ENCODE assay signal across 13 cellular contexts in the genomic region with DNA sequence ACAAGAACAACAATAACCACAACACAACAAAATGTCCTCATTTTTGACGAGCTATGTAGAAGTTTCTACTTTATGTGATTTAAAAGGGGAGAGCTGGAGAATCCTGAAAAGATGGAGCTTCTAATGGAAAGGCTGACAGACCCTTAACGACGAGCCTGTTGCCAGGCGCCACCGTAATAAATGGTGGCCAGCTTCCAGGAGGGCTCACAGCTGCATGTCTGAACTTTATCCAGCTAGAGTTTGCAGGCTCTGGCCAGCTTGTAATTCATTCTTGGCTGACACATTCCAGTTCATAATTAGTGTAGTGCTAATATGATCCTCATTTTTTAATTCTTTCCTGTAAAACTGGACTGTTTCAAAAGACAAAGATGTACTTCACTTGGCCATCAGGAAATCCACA.
DNase-seq lines count a peak whose midpoint lies in the region; ATAC-seq and TF ChIP-seq lines count a peak whose summit lies in the region.
"Had no signal": no experiment of that assay in that cellular context is flagged by ENCODE, and none has a peak within 500 bp of the region (broad histone marks: within the 10 kb centered on the region; RNA-seq: fewer than 3 reads in every experiment).

No MANE protein-coding gene starts in this region.

- no peak overlapping the region for H3K4me3 ChIP-seq in choroid plexus epithelial cell (ENCODE audit: low read depth, low read length)

- peak; percentile 81 for ATAC-seq in sciatic nerve
- ATAC-seq in GM19351 (IDR thresholded peaks at IDR 0.05; ENCODE audit: unreplicated experiment) = no peak
- no peak for ATAC-seq in HG03135 (IDR thresholded peaks at IDR 0.05; ENCODE audit: unreplicated experiment)
- ATAC-seq in GM21447 (IDR thresholded peaks at IDR 0.05; ENCODE audit: unreplicated experiment) = no peak
- ATAC-seq: activated CD4-positive, alpha-beta T cell treated with anti-CD3 and anti-CD28 coated beads for 36 hours had no signal

- intact Hi-C loops in sciatic nerve (cut with DNase I) = no loop called here

- TF ChIP-seq CTCF in choroid plexus epithelial cell (conservative IDR thresholded peaks at IDR 0.05; ENCODE audit: low read depth, low read length) = no peak

- DNase-seq in NCI-H1105 (lab: John Stamatoyannopoulos, UW) (peak; percentile 66), choroid plexus epithelial cell (ENCODE audit: low read depth) (peak; percentile 57), inferior parietal cortex (ENCODE audit: extremely low spot score) (peak; percentile 57), sciatic nerve (ENCODE audit: low spot score) (no peak), NCI-H2029 treated with DMSO at 0.1 percent for 48 hours (lab: John Stamatoyannopoulos, UW) (no peak)
- DNase-seq: activated CD4-positive, alpha-beta T cell treated with anti-CD3 and anti-CD28 coated beads for 36 hours; activated gamma-delta T cell; CD4-positive, CD25-positive, alpha-beta regulatory T cell; dermis blood vessel endothelial cell; NCI-H1417 treated with DMSO at 0.1 percent for 48 hours had no signal

Comparison
In these comparisons a context has a peak if more than half of its experiments do, and no peak if none do; other contexts are left out.
1. DNase-seq: peak in NCI-H1105 (single experiment), choroid plexus epithelial cell (single experiment) and inferior parietal cortex (single experiment); none in sciatic nerve (single experiment) and NCI-H2029 treated with DMSO at 0.1 percent for 48 hours (single experiment).